ENCODE assay signal across 17 cellular contexts in genomic region chr16:87541882-87542234, GRCh38. TPM values are rescaled to one million over a fixed set of nuclear protein-coding genes. Genes with fewer than 3 reads are reported as not detected.
DNase-seq lines count a peak whose midpoint lies in the region; ATAC-seq, FAIRE-seq and TF ChIP-seq lines count a peak whose summit lies in the region.
"Had no signal": no experiment of that assay in that cellular context is flagged by ENCODE, and none has a peak within 500 bp of the region (broad histone marks: within the 10 kb centered on the region; RNA-seq: fewer than 3 reads in every experiment).

No MANE protein-coding gene starts in this region.

- H3K36me3 Mint-ChIP-seq in activated CD8-positive, alpha-beta memory T cell treated with anti-CD3 and anti-CD28 coated beads, Interleukin-2, amount 10 ng/mL, durations not matched to agents 7 days and 5 days = no peaks in the 10 kb centered on the region
- H3K36me3 Mint-ChIP-seq: activated naive CD4-positive, alpha-beta T cell treated with anti-CD3 and anti-CD28 coated beads, Interleukin-2, amount 10 ng/mL, durations not matched to agents 7 days and 5 days; CD14-positive monocyte; type B pancreatic cell had no signal

- H3K27ac Mint-ChIP-seq in activated CD8-positive, alpha-beta memory T cell treated with anti-CD3 and anti-CD28 coated beads, Interleukin-2, amount 10 ng/mL, durations not matched to agents 7 days and 5 days = no peak overlapping the region
- H3K27ac Mint-ChIP-seq: activated B cell treated with CpG ODN at 0.5 μM for 24 hours; activated naive CD4-positive, alpha-beta T cell treated with anti-CD3 and anti-CD28 coated beads, Interleukin-2, amount 10 ng/mL, durations not matched to agents 7 days and 5 days; CD14-positive monocyte; type B pancreatic cell had no signal

- no peak overlapping the region for H3K9ac ChIP-seq in skeletal muscle satellite cell (ENCODE audit: low read depth, low read length)

- H3K4me1 Mint-ChIP-seq in activated CD8-positive, alpha-beta memory T cell treated with anti-CD3 and anti-CD28 coated beads, Interleukin-2, amount 10 ng/mL, durations not matched to agents 7 days and 5 days = peaks cover 12% of the 10 kb centered on the region
- H3K4me1 Mint-ChIP-seq: activated B cell treated with CpG ODN at 0.5 μM for 24 hours had no signal

- peaks cover 0 to 13% (median 0%) of the 10 kb centered on the region in 11 donors for H3K9me3 ChIP-seq in heart right ventricle
- no peaks in the 10 kb centered on the region for H3K9me3 ChIP-seq in skeletal muscle satellite cell (replicated peaks; ENCODE audit: low read length)

- peak overlapping the region; percentile 79 for H3K27ac ChIP-seq in angular gyrus (ENCODE audit: low read depth, low read length)
- peak overlapping the region in 6 of 10 donors; percentile 18 to 74 (median 65) for H3K27ac ChIP-seq in heart right ventricle

- peaks cover 0 to 34% (median 16%) of the 10 kb centered on the region in 9 donors for H3K4me1 ChIP-seq in heart right ventricle
- peaks cover 7% of the 10 kb centered on the region for H3K4me1 ChIP-seq in skeletal muscle satellite cell (ENCODE audit: control insufficient read depth, insufficient read depth, low read length)

- H3K9me3 Mint-ChIP-seq in activated CD8-positive, alpha-beta memory T cell treated with anti-CD3 and anti-CD28 coated beads, Interleukin-2, amount 10 ng/mL, durations not matched to agents 7 days and 5 days (ENCODE audit: low read depth) = peaks cover 6% of the 10 kb centered on the region

- no peak overlapping the region for H3K4me3 Mint-ChIP-seq in activated CD8-positive, alpha-beta memory T cell treated with anti-CD3 and anti-CD28 coated beads, Interleukin-2, amount 10 ng/mL, durations not matched to agents 7 days and 5 days
- H3K4me3 Mint-ChIP-seq: activated B cell treated with CpG ODN at 0.5 μM for 24 hours; activated naive CD4-positive, alpha-beta T cell treated with anti-CD3 and anti-CD28 coated beads, Interleukin-2, amount 10 ng/mL, durations not matched to agents 7 days and 5 days; CD14-positive monocyte; type B pancreatic cell had no signal

- no peaks in the 10 kb centered on the region for H3K36me3 ChIP-seq in heart right ventricle
- no peaks in the 10 kb centered on the region for H3K36me3 ChIP-seq in skeletal muscle satellite cell (ENCODE audit: insufficient read depth, low read length)
- H3K36me3 ChIP-seq: Peyer's patch had no signal

- peak in 3 of 8 donors; percentile 5 to 25 (median 13) for ATAC-seq in heart right ventricle
- no peak for ATAC-seq in activated CD8-positive, alpha-beta memory T cell treated with anti-CD3 and anti-CD28 coated beads, Interleukin-2, amount 10 ng/mL, durations not matched to agents 7 days and 5 days

- DNase-seq in Daoy (ENCODE audit: low read depth) (peak; percentile 77), heart right ventricle (no peak), midbrain (lab: John Stamatoyannopoulos, UW) (no peak), NCI-H1105 (lab: John Stamatoyannopoulos, UW) (no peak), RCC 7860 (ENCODE audit: low spot score) (no peak)
- no peak for DNase-seq in activated CD8-positive, alpha-beta memory T cell treated with anti-CD3 and anti-CD28 coated beads, Interleukin-2, amount 10 ng/mL, durations not matched to agents 7 days and 5 days
- DNase-seq: activated B cell treated with CpG ODN at 0.5 μM for 24 hours; activated naive CD4-positive, alpha-beta T cell treated with anti-CD3 and anti-CD28 coated beads, Interleukin-2, amount 10 ng/mL, durations not matched to agents 7 days and 5 days; cerebellar nuclear complex; T-helper 1 cell had no signal

- H3K27me3 ChIP-seq in heart right ventricle (peaks cover 0 to 36% (median 17%) of the 10 kb centered on the region in 7 donors), skeletal muscle satellite cell (ENCODE audit: control insufficient read depth, insufficient read depth, low read length) (peaks cover 71% of the 10 kb centered on the region)
- H3K27me3 ChIP-seq: Peyer's patch had no signal

- H3K4me2 ChIP-seq in skeletal muscle satellite cell (ENCODE audit: low read length) = peak overlapping the region; percentile 69

- peak overlapping the region in 4 of 10 donors; percentile 31 to 43 (median 38) for H3K4me3 ChIP-seq in heart right ventricle
- H3K4me3 ChIP-seq in skeletal muscle satellite cell (ENCODE audit: low read length) = no peak overlapping the region
- H3K4me3 ChIP-seq: lung had no signal

- 58 to 61% methylated on average over 10 of the region's 10 CpGs for WGBS in heart right ventricle, 2 donors

- H3K27me3 Mint-ChIP-seq in activated CD8-positive, alpha-beta memory T cell treated with anti-CD3 and anti-CD28 coated beads, Interleukin-2, amount 10 ng/mL, durations not matched to agents 7 days and 5 days = peaks cover 44% of the 10 kb centered on the region

- CTCF ChIA-PET in activated CD8-positive, alpha-beta memory T cell treated with anti-CD3 and anti-CD28 coated beads, Interleukin-2, amount 10 ng/mL, durations not matched to agents 7 days and 5 days (lab: Charles Lee) = interaction anchor here (1.7 kb wide), 1 partner anchor 95 kb away, joined by 5 read pairs; no protein-coding TSS in a partner anchor

- FAIRE-seq in RCC 7860 (lab: Jason Lieb, UNC) = no peak
- FAIRE-seq: GM12892 had no signal

- intact Hi-C loops in heart right ventricle (cut with DNase I) = loop anchor here in 5 of 10 donors (2.0 to 10.0 kb wide), 4 partner anchors 125 to 225 kb away; partner anchors contain the start of genes C16orf95 (in 1 of the 5) and MAP1LC3B (in 1 of the 5)

- TF ChIP-seq CTCF in heart right ventricle (IDR thresholded peaks at IDR 0.05) = no peak

RNA-seq across cellular contexts. Expression of gene ZCCHC14, which starts 49.0 kb away (rescaled TPM):
- 3.0 and 4.2 TPM in 2 replicates for total RNA-seq in Daoy (2014; rRNA removed; shearing (Covaris generic))
- 10 to 100 TPM; 10.6 to 19.3 (median 16.1) TPM for total RNA-seq in heart right ventricle
- polyA plus RNA-seq in heart right ventricle = 1 to 10 TPM; 4.5 to 8.9 TPM
- total RNA-seq in skeletal muscle satellite cell (2012; rRNA removed) = 5.7 and 12.2 TPM in 2 replicates
- 1 to 10 TPM in 1 of 2 experiments, under 1 TPM in 1; 0.63 to 1.5 TPM for total RNA-seq in activated CD8-positive, alpha-beta memory T cell treated with anti-CD3 and anti-CD28 coated beads, Interleukin-2, amount 10 ng/mL, durations not matched to agents 7 days and 5 days
